In genomic region chr6:87146363-87146762, GRCh38 we compare ENCODE assay signal across 19 cellular contexts. TPM values are rescaled to one million over a fixed set of nuclear protein-coding genes. Genes with fewer than 3 reads are reported as not detected.
DNase-seq lines count a peak whose midpoint lies in the region; ATAC-seq, FAIRE-seq and TF ChIP-seq lines count a peak whose summit lies in the region.
"Had no signal": no experiment of that assay in that cellular context is flagged by ENCODE, and none has a peak within 500 bp of the region (broad histone marks: within the 10 kb centered on the region; RNA-seq: fewer than 3 reads in every experiment).

No MANE protein-coding gene starts in this region.

- CTCF ChIA-PET in GM12878 (lab: Yijun Ruan, JAX): interaction anchor here (1.0 kb wide), 1 partner anchor 47 kb away, joined by 3 read pairs; no protein-coding TSS in a partner anchor

- peak overlapping the region; percentile 36 for H3K4me2 ChIP-seq in GM12878 (ENCODE audit: control insufficient read depth, insufficient read depth)
- H3K4me2 ChIP-seq: smooth muscle cell had no signal

- SMC1A ChIA-PET in GM12878 (lab: Charles Lee; ENCODE audit: uncharacterized antibody, unreplicated experiment): interaction anchor here (0.7 to 1.2 kb wide), 4 partner anchors 11 to 244 kb away, joined by 3 to 4 read pairs (median 4); no protein-coding TSS in a partner anchor

- ATAC-seq in GM18508 (IDR thresholded peaks at IDR 0.05; ENCODE audit: insufficient read depth, unreplicated experiment): peak; percentile 42
- peak; percentile 71 for ATAC-seq in GM19468 (IDR thresholded peaks at IDR 0.05; ENCODE audit: extremely low read depth, unreplicated experiment)
- peak; percentile 58 for ATAC-seq in HG02981 (IDR thresholded peaks at IDR 0.05; ENCODE audit: unreplicated experiment)
- ATAC-seq in GM12878: peak; percentile 87
- ATAC-seq: K562, lower lobe of right lung, SK-N-SH treated with all-trans-retinoic acid at 6 μM for 48 hours had no signal

- H3K27me3 ChIP-seq in GM12878 (replicated peaks in 1 of 2; ENCODE audit: control insufficient read depth in 2 of 2, insufficient read depth in 2 of 2, low read length in 1 of 2) (no peaks in the 10 kb centered on the region), right atrium auricular region (no peaks in the 10 kb centered on the region)
- H3K27me3 ChIP-seq: esophagus muscularis mucosa had no signal

- peaks cover under 1% of the 10 kb centered on the region for H3K79me2 ChIP-seq in GM12878 (ENCODE audit: control insufficient read depth, insufficient read depth, low read length)

- TF ChIP-seq RAD21 in GM12878 (IDR thresholded peaks at IDR 0.05; ENCODE audit: insufficient read depth, low read depth, low read length): no peak

- peaks cover 5 to 16% (median 9%) of the 10 kb centered on the region in 3 donors for H3K27me3 Mint-ChIP-seq in CD14-positive monocyte (ENCODE audit: low read depth in 3 of 3)

- no peak for TF ChIP-seq POLR2A in GM12878 (IDR thresholded peaks at IDR 0.05; ENCODE audit: low read depth, low read length)

- peak overlapping the region in 1 of 2 donors; percentile 37 for H3K4me3 Mint-ChIP-seq in CD14-positive monocyte

- H3K27ac ChIP-seq in GM12878 (ENCODE audit: control insufficient read depth, insufficient read depth): peak overlapping the region; percentile 41; the same call in 1 of the 2 replicates
- H3K27ac ChIP-seq in right atrium auricular region: no peak overlapping the region
- H3K27ac ChIP-seq: C4-2B, esophagus muscularis mucosa, lower lobe of right lung had no signal

- H4K20me1 ChIP-seq in GM12878 (ENCODE audit: control insufficient read depth, insufficient read depth): no peaks in the 10 kb centered on the region

- POLR2A ChIA-PET in GM12878 (lab: Charles Lee): no interaction called here

- in situ Hi-C loops in GM12878 (cut with MboI): no loop called here

- FAIRE-seq in GM12878 (lab: Jason Lieb, UNC): no peak
- FAIRE-seq: colon, K562 had no signal

- intact Hi-C loops in GM12878 (cut with micrococcal nuclease; ENCODE audit: unreplicated experiment) (no loop called here), CD14-positive monocyte (cut with micrococcal nuclease) (no loop called here)

- H2AFZ ChIP-seq in GM12878 (ENCODE audit: control insufficient read depth, low read depth, low read length): peak overlapping the region; percentile 84

- peaks cover 1% of the 10 kb centered on the region for H3K4me1 Mint-ChIP-seq in CD14-positive monocyte

- no peak overlapping the region for H3K27ac Mint-ChIP-seq in CD14-positive monocyte

- RAD21 ChIA-PET in GM12878 (lab: Charles Lee; ENCODE audit: unreplicated experiment): no interaction called here

- TF ChIP-seq CTCF in GM12878 (IDR thresholded peaks at IDR 0.05 in 2 of 3, conservative IDR thresholded peaks at IDR 0.05 in 1 of 3; ENCODE audit: control insufficient read depth in 2 of 3, extremely low read depth in 1 of 3, insufficient read depth in 1 of 3, low read depth in 3 of 3, low read length in 3 of 3): no peak
- no peak for TF ChIP-seq CTCF in right atrium auricular region (IDR thresholded peaks at IDR 0.05)
- TF ChIP-seq CTCF in CD14-positive monocyte (IDR thresholded peaks at IDR 0.05): no peak

- H3K36me3 Mint-ChIP-seq in CD14-positive monocyte: no peaks in the 10 kb centered on the region

- BruUV-seq in GM12878 (replicated peaks; lab: Mats Ljungman, UMichigan): no TSS peak

- DNase-seq in GM12878 (ENCODE audit: low read depth, low spot score) (no peak), right atrium auricular region (ENCODE audit: low spot score) (no peak), CD14-positive monocyte (ENCODE audit: low spot score) (no peak), GOT3 (lab: John Stamatoyannopoulos, UW) (no peak), KG1 (lab: John Stamatoyannopoulos, UW) (no peak)
- DNase-seq: GDM1, hippocampal formation, lower lobe of right lung, NCI-H1930, nucleus accumbens had no signal

- no peak for TF ChIP-seq EP300 in GM12878 (IDR thresholded peaks at IDR 0.05; ENCODE audit: borderline replicate concordance in 1 of 2, control insufficient read depth in 1 of 2, low read depth in 2 of 2, low read length in 2 of 2)

- 0% methylated on average over 3 of the region's 3 CpGs for WGBS in GM12878 (ENCODE audit: insufficient coverage, insufficient replicate concordance, low lambda C conversion rate, missing lambda C conversion rate)

- H3K36me3 ChIP-seq in GM12878 (ENCODE audit: control insufficient read depth in 2 of 2, insufficient read depth in 2 of 2, low read length in 1 of 2) (no peaks in the 10 kb centered on the region), right atrium auricular region (no peaks in the 10 kb centered on the region)
- H3K36me3 ChIP-seq: esophagus muscularis mucosa, lower lobe of right lung had no signal

- H3K9me3 ChIP-seq in GM12878 (replicated peaks; ENCODE audit: control insufficient read depth, insufficient read depth, low read length): no peaks in the 10 kb centered on the region; the same call in 2 of the 3 replicates
- no peaks in the 10 kb centered on the region for H3K9me3 ChIP-seq in right atrium auricular region
- H3K9me3 ChIP-seq: esophagus muscularis mucosa, lower lobe of right lung had no signal

- peak overlapping the region; percentile 45; the same call in 1 of the 2 replicates for H3K4me3 ChIP-seq in GM12878
- H3K4me3 ChIP-seq in right atrium auricular region: no peak overlapping the region
- H3K4me3 ChIP-seq: esophagus muscularis mucosa, K562, lower lobe of right lung, smooth muscle cell had no signal

- H3K9me3 Mint-ChIP-seq in CD14-positive monocyte: peaks cover 0 to 7% (median 0%) of the 10 kb centered on the region in 7 donors

- H3K4me1 ChIP-seq in GM12878 (ENCODE audit: control insufficient read depth, insufficient read depth, low read length) (peaks cover 1% of the 10 kb centered on the region; the same call in 1 of the 2 replicates), right atrium auricular region (peaks cover 0 to 4% of the 10 kb centered on the region in 2 donors)

- peak overlapping the region; percentile 17; the same call in 1 of the 2 replicates for H3K9ac ChIP-seq in GM12878 (ENCODE audit: control insufficient read depth, insufficient read depth, low read length)

TF ChIP-seq in GM12878, 131 proteins besides CTCF, POLR2A, EP300 and RAD21 (continues in another document):
- TF ChIP-seq NKRF (conservative IDR thresholded peaks at IDR 0.05) (no peak), JUNB (IDR thresholded peaks at IDR 0.05) (peak; percentile 43), POLR2AphosphoS2 (IDR thresholded peaks at IDR 0.05; ENCODE audit: low read depth, low read length) (no peak), SRF (IDR thresholded peaks at IDR 0.05; ENCODE audit: low read depth in 2 of 2, low read length in 2 of 2) (no peak)

RNA-seq across cellular contexts. Expression of gene ZNF292, which starts 9.0 kb away (rescaled TPM):
- total RNA-seq in GM12878 (2013; cell fraction: nucleolus; rRNA removed): 680 and 686 TPM in 2 replicates
- total RNA-seq in GM12878 (2014; rRNA removed) (25.8 and 28.0 TPM in 2 replicates), GM12878 (2014; rRNA removed; fragmentation: Illumina TruSeq; extraction: Trizol) (31.5 and 37.5 TPM in 2 replicates), GM12878 (2021) (31.1 and 33.9 TPM in 2 replicates), right atrium auricular region (10 to 100 TPM; 19.0 to 19.7 TPM)
- polyA plus RNA-seq in GM12878 (2011; ENCODE audit: low read depth): 12.6 TPM
- polyA plus RNA-seq in GM12878 (2011; rRNA removed) (57.6 and 100 TPM in 2 replicates), GM12878 (2014; fragmentation: Illumina TruSeq; extraction: Trizol) (31.3 and 43.0 TPM in 2 replicates), GM12878 (2014; fragmentation: Nextera tagmentation; extraction: Ambion mirVana) (10 to 100 TPM; 11.1 to 20.9 TPM), GM12878 (2014; rRNA removed) (11.1 and 14.2 TPM in 2 replicates), GM12878 (2016; fragmentation: Nextera tagmentation; extraction: Ambion mirVana) (10 to 100 TPM; 29.8 to 31.8 TPM), CD14-positive monocyte (1 to 10 TPM; 4.8 to 7.6 TPM)
- 17.6 and 19.9 TPM in 2 replicates for polyA plus RNA-seq in GM12878 (2011; cell fraction: cytosol; rRNA removed)
- 81.7 and 133 TPM in 2 replicates for polyA plus RNA-seq in GM12878 (2011; cell fraction: nucleus; rRNA removed)
- polyA plus RNA-seq in GM12878 (2012): 23.8 and 26.1 TPM in 2 replicates
- polyA minus RNA-seq in GM12878 (2011; rRNA and poly(A)+ RNA removed): 145 and 162 TPM in 2 replicates
- polyA minus RNA-seq in GM12878 (2011; cell fraction: cytosol; rRNA and poly(A)+ RNA removed): 35.1 and 39.8 TPM in 2 replicates
- 245 and 377 TPM in 2 replicates for polyA minus RNA-seq in GM12878 (2011; cell fraction: nucleus; rRNA and poly(A)+ RNA removed)

RNA-seq across cellular contexts. Expression of gene CGA, which starts 51.5 kb away (rescaled TPM):
- not detected in 2 replicates for total RNA-seq in GM12878 (2013; cell fraction: nucleolus; rRNA removed)
- not detected in 2 replicates for total RNA-seq in GM12878 (2014; rRNA removed)
- not detected in 2 replicates for total RNA-seq in GM12878 (2014; rRNA removed; fragmentation: Illumina TruSeq; extraction: Trizol)
- total RNA-seq in GM12878 (2021): not detected in 2 replicates
- not detected for polyA plus RNA-seq in GM12878 (2011; ENCODE audit: low read depth)
- 0.11 and 0.26 TPM in 2 replicates for polyA plus RNA-seq in GM12878 (2011; rRNA removed)
- 0.09 and 0.12 TPM in 2 replicates for polyA plus RNA-seq in GM12878 (2011; cell fraction: cytosol; rRNA removed)
- not detected in 2 replicates for polyA plus RNA-seq in GM12878 (2011; cell fraction: nucleus; rRNA removed)
- polyA plus RNA-seq in GM12878 (2012): not detected in 2 replicates
- 0.10 TPM in 1 of 2 replicates, not detected in the other for polyA plus RNA-seq in GM12878 (2014; fragmentation: Illumina TruSeq; extraction: Trizol)
- polyA plus RNA-seq in GM12878 (2014; fragmentation: Nextera tagmentation; extraction: Ambion mirVana): under 1 TPM; 0.13 to 0.27 TPM
- polyA plus RNA-seq in GM12878 (2014; rRNA removed): not detected in 2 replicates
- not detected for polyA plus RNA-seq in GM12878 (2016; fragmentation: Nextera tagmentation; extraction: Ambion mirVana)
- polyA minus RNA-seq in GM12878 (2011; rRNA and poly(A)+ RNA removed): not detected in 2 replicates
- 18.8 and 25.4 TPM in 2 replicates for polyA minus RNA-seq in GM12878 (2011; cell fraction: cytosol; rRNA and poly(A)+ RNA removed)
- polyA minus RNA-seq in GM12878 (2011; cell fraction: nucleus; rRNA and poly(A)+ RNA removed): 0.85 and 5.6 TPM in 2 replicates
- total RNA-seq in right atrium auricular region: under 1 TPM in 1 of 2 donors, not detected in 1; 0.52 TPM
- polyA plus RNA-seq in CD14-positive monocyte: not detected
- total RNA-seq: esophagus muscularis mucosa, K562, lower lobe of right lung had no signal
